Comparison of ENCODE assay signal across 8 cellular contexts in the genomic region with DNA sequence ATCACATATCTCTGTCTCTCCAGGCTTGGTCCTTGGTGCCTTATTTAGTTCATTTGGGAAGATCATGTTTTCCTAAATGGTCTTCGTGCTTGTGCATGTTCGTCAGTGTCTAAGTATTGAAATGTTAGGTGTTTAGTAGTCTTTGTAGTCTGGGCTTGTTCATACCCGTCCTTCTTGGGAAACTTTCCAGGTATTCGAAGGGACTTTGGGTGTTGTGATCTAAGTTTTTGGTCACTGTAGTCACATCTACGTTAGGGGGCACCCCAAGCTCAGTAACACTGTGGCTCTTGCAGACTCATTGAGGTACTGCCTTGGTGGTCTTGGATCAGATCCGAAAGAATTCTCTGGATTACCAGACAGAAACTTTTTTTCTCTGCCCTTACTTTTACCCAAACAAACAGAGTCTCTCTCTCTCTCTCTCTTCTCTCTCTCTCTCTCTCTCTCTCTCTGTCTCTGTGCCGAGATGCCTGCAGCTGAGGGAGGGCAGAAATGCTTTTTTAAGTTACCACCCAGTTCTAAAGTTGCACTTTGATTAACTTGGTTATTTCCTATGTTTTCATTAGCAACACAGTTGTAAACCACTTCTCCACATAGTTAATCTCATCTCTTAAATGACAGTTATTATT.
DNase-seq lines count a peak whose midpoint lies in the region; ATAC-seq and TF ChIP-seq lines count a peak whose summit lies in the region.

No MANE protein-coding gene starts in this region.

- no peak overlapping the region for H3K27ac ChIP-seq in PC-3 (ENCODE audit: low read length)

- H3K9me2 ChIP-seq in PC-3 (replicated peaks; ENCODE audit: low read length): no peaks in the 10 kb centered on the region

- CTCF ChIA-PET in PC-3 (lab: Charles Lee): no interaction called here
- CTCF ChIA-PET in HEK293T (lab: Yijun Ruan, JAX): interaction anchor here (0.7 to 0.9 kb wide), 5 partner anchors 28 to 1588 kb away, joined by 3 to 4 read pairs (median 3); no protein-coding TSS in a partner anchor

- no peaks in the 10 kb centered on the region for H3K36me3 ChIP-seq in PC-3 (ENCODE audit: low read depth, low read length)

- H3K4me1 ChIP-seq in PC-3 (ENCODE audit: insufficient read depth, low read length): no peaks in the 10 kb centered on the region

- peak; percentile 53; the same call in 1 of the 2 replicates for TF ChIP-seq CTCF in PC-3 (conservative IDR thresholded peaks at IDR 0.05; ENCODE audit: low read depth, low read length)

- POLR2A ChIA-PET in PC-3 (lab: Charles Lee; ENCODE audit: unreplicated experiment) (no interaction called here), HEK293T (lab: Yijun Ruan, JAX) (interaction anchor here (1.3 kb wide), 1 partner anchor 183 kb away, joined by 4 read pairs; no protein-coding TSS in a partner anchor)

- no peak overlapping the region for H2AFZ ChIP-seq in PC-3 (ENCODE audit: low read length)

- H3K79me2 ChIP-seq in PC-3 (ENCODE audit: low read length): no peaks in the 10 kb centered on the region

- no peaks in the 10 kb centered on the region for H3F3A ChIP-seq in PC-3 (ENCODE audit: low read length, unreplicated experiment)

- peak; percentile 53; the same call in 1 of the 2 replicates for ATAC-seq in PC-3
- peak; percentile 62 for ATAC-seq in esophagus mucosa

- no peaks in the 10 kb centered on the region for H3K27me3 ChIP-seq in PC-3 (ENCODE audit: low read length)

- H4K20me1 ChIP-seq in PC-3 (ENCODE audit: low read length): no peaks in the 10 kb centered on the region

- H3K9ac ChIP-seq in PC-3 (ENCODE audit: low read length): no peak overlapping the region

- H3K4me3 ChIP-seq in PC-3 (ENCODE audit: low read length): no peak overlapping the region

- H3K4me2 ChIP-seq in PC-3 (ENCODE audit: low read length): no peak overlapping the region

- intact Hi-C loops in PC-3 (cut with micrococcal nuclease): no loop called here

- peak; percentile 4 for DNase-seq in stimulated activated CD4-positive, alpha-beta T cell treated with anti-CD3 and anti-CD28 coated beads, Interleukin-15, amount 100 ng/mL, for 24 hours
- no peak for DNase-seq in stimulated activated CD4-positive, alpha-beta T cell treated with anti-CD3 and anti-CD28 coated beads, Interleukin-12 subunit alpha, Interleukin-12 subunit beta, amount 100 ng/mL, for 4 hours
- DNase-seq in PC-3: peak; percentile 42
- DNase-seq in renal cortical epithelial cell (ENCODE audit: low read depth): peak; percentile 16
- DNase-seq in stimulated activated CD4-positive, alpha-beta T cell treated with anti-CD3 and anti-CD28 coated beads, Interleukin-2, amount 100 ng/mL, for 48 hours: no peak
- DNase-seq in GF-D8 (lab: John Stamatoyannopoulos, UW): no peak
- DNase-seq in HEK293T (ENCODE audit: extremely low spot score): no peak

- H3K9me3 ChIP-seq in PC-3 (ENCODE audit: low read length): no peaks in the 10 kb centered on the region

- no TSS peak for BruUV-seq in PC-3 (replicated peaks; lab: Mats Ljungman, UMichigan)

TF ChIP-seq in HEK293T, 16 proteins besides CTCF, POLR2A, EP300 and RAD21:
- TF ChIP-seq LEF1 (IDR thresholded peaks at IDR 0.05; ENCODE audit: borderline replicate concordance) (no peak), SUZ12 (IDR thresholded peaks at IDR 0.05) (no peak), TARDBP (IDR thresholded peaks at IDR 0.05) (no peak), HDGF (IDR thresholded peaks at IDR 0.05; ENCODE audit: borderline replicate concordance) (no peak), BHLHE40 (IDR thresholded peaks at IDR 0.05; ENCODE audit: borderline replicate concordance) (no peak), L3MBTL2 (conservative IDR thresholded peaks at IDR 0.05) (no peak), FOXM1 (IDR thresholded peaks at IDR 0.05; ENCODE audit: borderline replicate concordance) (no peak), ARNT (IDR thresholded peaks at IDR 0.05) (no peak), ZNF384 (IDR thresholded peaks at IDR 0.05) (no peak), FOXK2 (IDR thresholded peaks at IDR 0.05) (no peak), FOXA1 (IDR thresholded peaks at IDR 0.05) (no peak), CTBP1 (IDR thresholded peaks at IDR 0.05; ENCODE audit: borderline replicate concordance) (no peak), ELF4 (IDR thresholded peaks at IDR 0.05) (no peak), NFRKB (IDR thresholded peaks at IDR 0.05) (no peak), SP1 (IDR thresholded peaks at IDR 0.05) (no peak)
- TF ChIP-seq, protein P1, sequence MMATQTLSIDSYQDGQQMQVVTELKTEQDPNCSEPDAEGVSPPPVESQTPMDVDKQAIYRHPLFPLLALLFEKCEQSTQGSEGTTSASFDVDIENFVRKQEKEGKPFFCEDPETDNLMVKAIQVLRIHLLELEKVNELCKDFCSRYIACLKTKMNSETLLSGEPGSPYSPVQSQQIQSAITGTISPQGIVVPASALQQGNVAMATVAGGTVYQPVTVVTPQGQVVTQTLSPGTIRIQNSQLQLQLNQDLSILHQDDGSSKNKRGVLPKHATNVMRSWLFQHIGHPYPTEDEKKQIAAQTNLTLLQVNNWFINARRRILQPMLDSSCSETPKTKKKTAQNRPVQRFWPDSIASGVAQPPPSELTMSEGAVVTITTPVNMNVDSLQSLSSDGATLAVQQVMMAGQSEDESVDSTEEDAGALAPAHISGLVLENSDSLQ (IDR thresholded peaks at IDR 0.05): no peak
TF ChIP-seq in HEK293T: peak in this region for 0.

Comparison
In these comparisons a context has a peak if more than half of its experiments do, and no peak if none do; other contexts are left out.
1. DNase-seq: peak in stimulated activated CD4-positive, alpha-beta T cell treated with anti-CD3 and anti-CD28 coated beads, Interleukin-15, amount 100 ng/mL, for 24 hours (single experiment), PC-3 (single experiment) and renal cortical epithelial cell (single experiment); none in stimulated activated CD4-positive, alpha-beta T cell treated with anti-CD3 and anti-CD28 coated beads, Interleukin-12 subunit alpha, Interleukin-12 subunit beta, amount 100 ng/mL, for 4 hours (single experiment), stimulated activated CD4-positive, alpha-beta T cell treated with anti-CD3 and anti-CD28 coated beads, Interleukin-2, amount 100 ng/mL, for 48 hours (0 of 2), GF-D8 (single experiment) and HEK293T (single experiment).